1 cellular context compared by ENCODE assay signal in genomic region chr14:92575773-92576303, GRCh38.
TF ChIP-seq lines count a peak whose summit lies in the region.

No MANE protein-coding gene starts in this region.

TF ChIP-seq in K562, 482 proteins besides CTCF, POLR2A, EP300 and RAD21 (continued from another document and continues in another):
- peak; percentile 95 for TF ChIP-seq IRF9 (tag; IDR thresholded peaks at IDR 0.05)
- TF ChIP-seq SMC3 (conservative IDR thresholded peaks at IDR 0.05; ENCODE audit: insufficient read depth, low read depth, low read length) = no peak
- TF ChIP-seq CREB1 (IDR thresholded peaks at IDR 0.05) = no peak
- no peak for TF ChIP-seq CREB1 (CRISPR knock-in tag; IDR thresholded peaks at IDR 0.05)
- no peak for TF ChIP-seq HIVEP1 (CRISPR knock-in tag; IDR thresholded peaks at IDR 0.05)
- TF ChIP-seq HMGN3 (IDR thresholded peaks at IDR 0.05; ENCODE audit: borderline replicate concordance, extremely low read depth, insufficient read length, low read depth, low read length) = no peak
- TF ChIP-seq MAZ (CRISPR knock-in tag; conservative IDR thresholded peaks at IDR 0.05 in 1 of 2, IDR thresholded peaks at IDR 0.05 in 1 of 2) = 0 out of 4 replicates have a peak, but pooled peaks of 1 of the 2 experiments have one; percentile 53
- peak; percentile 81 for TF ChIP-seq ZBTB17 (CRISPR knock-in tag; IDR thresholded peaks at IDR 0.05)
- TF ChIP-seq GTF3C2 (IDR thresholded peaks at IDR 0.05; ENCODE audit: borderline replicate concordance, extremely low read depth, insufficient read length) = no peak
- TF ChIP-seq NONO (IDR thresholded peaks at IDR 0.05; ENCODE audit: low read depth in 2 of 2, low read length in 1 of 2) = no peak
- no peak for TF ChIP-seq CGGBP1 (CRISPR knock-in tag; IDR thresholded peaks at IDR 0.05)
- peak; percentile 99 for TF ChIP-seq ZNF584 (CRISPR knock-in tag; IDR thresholded peaks at IDR 0.05; ENCODE audit: low read depth)
- TF ChIP-seq, protein P1, sequence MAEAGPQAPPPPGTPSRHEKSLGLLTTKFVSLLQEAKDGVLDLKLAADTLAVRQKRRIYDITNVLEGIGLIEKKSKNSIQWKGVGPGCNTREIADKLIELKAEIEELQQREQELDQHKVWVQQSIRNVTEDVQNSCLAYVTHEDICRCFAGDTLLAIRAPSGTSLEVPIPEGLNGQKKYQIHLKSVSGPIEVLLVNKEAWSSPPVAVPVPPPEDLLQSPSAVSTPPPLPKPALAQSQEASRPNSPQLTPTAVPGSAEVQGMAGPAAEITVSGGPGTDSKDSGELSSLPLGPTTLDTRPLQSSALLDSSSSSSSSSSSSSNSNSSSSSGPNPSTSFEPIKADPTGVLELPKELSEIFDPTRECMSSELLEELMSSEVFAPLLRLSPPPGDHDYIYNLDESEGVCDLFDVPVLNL (CRISPR knock-in tag; IDR thresholded peaks at IDR 0.05; ENCODE audit: low read depth) = no peak
- no peak for TF ChIP-seq RBM39 (optimal IDR thresholded peaks at IDR 0.05; ENCODE audit: low read depth, low read length)
- TF ChIP-seq MED1 (CRISPR knock-in tag; IDR thresholded peaks at IDR 0.05; ENCODE audit: borderline replicate concordance) = no peak
- TF ChIP-seq ZFPM2 (CRISPR knock-in tag; IDR thresholded peaks at IDR 0.05) = no peak
- 0 out of 2 replicates have a peak, but pooled peaks have one; percentile 17 for TF ChIP-seq ZFP1 (CRISPR knock-in tag; IDR thresholded peaks at IDR 0.05)
- no peak for TF ChIP-seq HMG20B (CRISPR knock-in tag; IDR thresholded peaks at IDR 0.05)
- TF ChIP-seq CREB3 (tag; conservative IDR thresholded peaks at IDR 0.05; ENCODE audit: low read depth) = peak; percentile 92
- TF ChIP-seq CHD2 (IDR thresholded peaks at IDR 0.05; ENCODE audit: low read depth, low read length) = no peak
- peak; percentile 52; the same call in 1 of the 2 replicates for TF ChIP-seq ILK (tag; IDR thresholded peaks at IDR 0.05; ENCODE audit: borderline replicate concordance, low read depth)
- TF ChIP-seq, protein P2, sequence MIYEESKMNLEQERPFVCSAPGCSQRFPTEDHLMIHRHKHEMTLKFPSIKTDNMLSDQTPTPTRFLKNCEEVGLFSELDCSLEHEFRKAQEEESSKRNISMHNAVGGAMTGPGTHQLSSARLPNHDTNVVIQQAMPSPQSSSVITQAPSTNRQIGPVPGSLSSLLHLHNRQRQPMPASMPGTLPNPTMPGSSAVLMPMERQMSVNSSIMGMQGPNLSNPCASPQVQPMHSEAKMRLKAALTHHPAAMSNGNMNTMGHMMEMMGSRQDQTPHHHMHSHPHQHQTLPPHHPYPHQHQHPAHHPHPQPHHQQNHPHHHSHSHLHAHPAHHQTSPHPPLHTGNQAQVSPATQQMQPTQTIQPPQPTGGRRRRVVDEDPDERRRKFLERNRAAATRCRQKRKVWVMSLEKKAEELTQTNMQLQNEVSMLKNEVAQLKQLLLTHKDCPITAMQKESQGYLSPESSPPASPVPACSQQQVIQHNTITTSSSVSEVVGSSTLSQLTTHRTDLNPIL (CRISPR knock-in tag; IDR thresholded peaks at IDR 0.05) = no peak
- no peak for TF ChIP-seq TCF15 (CRISPR knock-in tag; IDR thresholded peaks at IDR 0.05)
- peak; percentile 77 for TF ChIP-seq PTRF (tag; IDR thresholded peaks at IDR 0.05)
- no peak; the same call in 1 of the 2 replicates for TF ChIP-seq GABPA (tag; conservative IDR thresholded peaks at IDR 0.05; ENCODE audit: low read depth)
- TF ChIP-seq E2F3 (CRISPR knock-in tag; IDR thresholded peaks at IDR 0.05) = peak; percentile 88
- no peak for TF ChIP-seq U2AF1 (optimal IDR thresholded peaks at IDR 0.05; ENCODE audit: low read depth, low read length)
- TF ChIP-seq ATF1 (CRISPR knock-in tag; IDR thresholded peaks at IDR 0.05) = no peak
- TF ChIP-seq ATF1 (tag; IDR thresholded peaks at IDR 0.05) = peak; percentile 23; the same call in 1 of the 2 replicates
- peak; percentile 43; the same call in 1 of the 2 replicates for TF ChIP-seq ETV1 (tag; conservative IDR thresholded peaks at IDR 0.05; ENCODE audit: low read depth)
- TF ChIP-seq, protein P3, sequence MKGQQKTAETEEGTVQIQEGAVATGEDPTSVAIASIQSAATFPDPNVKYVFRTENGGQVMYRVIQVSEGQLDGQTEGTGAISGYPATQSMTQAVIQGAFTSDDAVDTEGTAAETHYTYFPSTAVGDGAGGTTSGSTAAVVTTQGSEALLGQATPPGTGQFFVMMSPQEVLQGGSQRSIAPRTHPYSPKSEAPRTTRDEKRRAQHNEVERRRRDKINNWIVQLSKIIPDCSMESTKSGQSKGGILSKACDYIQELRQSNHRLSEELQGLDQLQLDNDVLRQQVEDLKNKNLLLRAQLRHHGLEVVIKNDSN (CRISPR knock-in tag; IDR thresholded peaks at IDR 0.05) = no peak
- TF ChIP-seq, protein P4, sequence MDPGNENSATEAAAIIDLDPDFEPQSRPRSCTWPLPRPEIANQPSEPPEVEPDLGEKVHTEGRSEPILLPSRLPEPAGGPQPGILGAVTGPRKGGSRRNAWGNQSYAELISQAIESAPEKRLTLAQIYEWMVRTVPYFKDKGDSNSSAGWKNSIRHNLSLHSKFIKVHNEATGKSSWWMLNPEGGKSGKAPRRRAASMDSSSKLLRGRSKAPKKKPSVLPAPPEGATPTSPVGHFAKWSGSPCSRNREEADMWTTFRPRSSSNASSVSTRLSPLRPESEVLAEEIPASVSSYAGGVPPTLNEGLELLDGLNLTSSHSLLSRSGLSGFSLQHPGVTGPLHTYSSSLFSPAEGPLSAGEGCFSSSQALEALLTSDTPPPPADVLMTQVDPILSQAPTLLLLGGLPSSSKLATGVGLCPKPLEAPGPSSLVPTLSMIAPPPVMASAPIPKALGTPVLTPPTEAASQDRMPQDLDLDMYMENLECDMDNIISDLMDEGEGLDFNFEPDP (CRISPR knock-in tag; IDR thresholded peaks at IDR 0.05) = no peak
- no peak for TF ChIP-seq NFIC (IDR thresholded peaks at IDR 0.05)
- no peak for TF ChIP-seq CBX2 (IDR thresholded peaks at IDR 0.05; ENCODE audit: insufficient read depth, low read length, poor library complexity, severe bottlenecking)
- no peak for TF ChIP-seq MBD2 (IDR thresholded peaks at IDR 0.05; ENCODE audit: borderline replicate concordance, low read depth)
- no peak for TF ChIP-seq HES1 (IDR thresholded peaks at IDR 0.05; ENCODE audit: low read depth)
- no peak for TF ChIP-seq ZC3H8 (IDR thresholded peaks at IDR 0.05)
- TF ChIP-seq ZNF175 (CRISPR knock-in tag; IDR thresholded peaks at IDR 0.05; ENCODE audit: low read depth) = peak; percentile 99
- TF ChIP-seq, protein P5, sequence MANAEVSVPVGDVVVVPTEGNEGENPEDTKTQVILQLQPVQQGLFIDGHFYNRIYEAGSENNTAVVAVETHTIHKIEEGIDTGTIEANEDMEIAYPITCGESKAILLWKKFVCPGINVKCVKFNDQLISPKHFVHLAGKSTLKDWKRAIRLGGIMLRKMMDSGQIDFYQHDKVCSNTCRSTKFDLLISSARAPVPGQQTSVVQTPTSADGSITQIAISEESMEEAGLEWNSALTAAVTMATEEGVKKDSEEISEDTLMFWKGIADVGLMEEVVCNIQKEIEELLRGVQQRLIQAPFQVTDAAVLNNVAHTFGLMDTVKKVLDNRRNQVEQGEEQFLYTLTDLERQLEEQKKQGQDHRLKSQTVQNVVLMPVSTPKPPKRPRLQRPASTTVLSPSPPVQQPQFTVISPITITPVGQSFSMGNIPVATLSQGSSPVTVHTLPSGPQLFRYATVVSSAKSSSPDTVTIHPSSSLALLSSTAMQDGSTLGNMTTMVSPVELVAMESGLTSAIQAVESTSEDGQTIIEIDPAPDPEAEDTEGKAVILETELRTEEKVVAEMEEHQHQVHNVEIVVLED (CRISPR knock-in tag; IDR thresholded peaks at IDR 0.05) = no peak
- TF ChIP-seq EZH2 (IDR thresholded peaks at IDR 0.05; ENCODE audit: borderline replicate concordance, low read depth, low read length) = no peak
- TF ChIP-seq, protein P6, sequence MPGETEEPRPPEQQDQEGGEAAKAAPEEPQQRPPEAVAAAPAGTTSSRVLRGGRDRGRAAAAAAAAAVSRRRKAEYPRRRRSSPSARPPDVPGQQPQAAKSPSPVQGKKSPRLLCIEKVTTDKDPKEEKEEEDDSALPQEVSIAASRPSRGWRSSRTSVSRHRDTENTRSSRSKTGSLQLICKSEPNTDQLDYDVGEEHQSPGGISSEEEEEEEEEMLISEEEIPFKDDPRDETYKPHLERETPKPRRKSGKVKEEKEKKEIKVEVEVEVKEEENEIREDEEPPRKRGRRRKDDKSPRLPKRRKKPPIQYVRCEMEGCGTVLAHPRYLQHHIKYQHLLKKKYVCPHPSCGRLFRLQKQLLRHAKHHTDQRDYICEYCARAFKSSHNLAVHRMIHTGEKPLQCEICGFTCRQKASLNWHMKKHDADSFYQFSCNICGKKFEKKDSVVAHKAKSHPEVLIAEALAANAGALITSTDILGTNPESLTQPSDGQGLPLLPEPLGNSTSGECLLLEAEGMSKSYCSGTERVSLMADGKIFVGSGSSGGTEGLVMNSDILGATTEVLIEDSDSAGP (CRISPR knock-in tag; IDR thresholded peaks at IDR 0.05) = no peak
- TF ChIP-seq, protein P7, sequence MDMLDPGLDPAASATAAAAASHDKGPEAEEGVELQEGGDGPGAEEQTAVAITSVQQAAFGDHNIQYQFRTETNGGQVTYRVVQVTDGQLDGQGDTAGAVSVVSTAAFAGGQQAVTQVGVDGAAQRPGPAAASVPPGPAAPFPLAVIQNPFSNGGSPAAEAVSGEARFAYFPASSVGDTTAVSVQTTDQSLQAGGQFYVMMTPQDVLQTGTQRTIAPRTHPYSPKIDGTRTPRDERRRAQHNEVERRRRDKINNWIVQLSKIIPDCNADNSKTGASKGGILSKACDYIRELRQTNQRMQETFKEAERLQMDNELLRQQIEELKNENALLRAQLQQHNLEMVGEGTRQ (CRISPR knock-in tag; IDR thresholded peaks at IDR 0.05) = no peak
- no peak for TF ChIP-seq KDM4B (IDR thresholded peaks at IDR 0.05; ENCODE audit: borderline replicate concordance in 2 of 2, low read depth in 1 of 2)
- TF ChIP-seq MBD1 (CRISPR knock-in tag; IDR thresholded peaks at IDR 0.05) = no peak
- peak; percentile 71; the same call in 1 of the 2 replicates for TF ChIP-seq ZNF354B (CRISPR knock-in tag; IDR thresholded peaks at IDR 0.05)
- no peak for TF ChIP-seq ZZZ3 (IDR thresholded peaks at IDR 0.05)
- TF ChIP-seq XRCC5 (IDR thresholded peaks at IDR 0.05; ENCODE audit: low read depth, low read length) = no peak
- no peak for TF ChIP-seq MAFF (IDR thresholded peaks at IDR 0.05; ENCODE audit: low read length)
- no peak for TF ChIP-seq ZNF174 (CRISPR knock-in tag; IDR thresholded peaks at IDR 0.05)
- TF ChIP-seq PHB2 (IDR thresholded peaks at IDR 0.05; ENCODE audit: low read depth) = no peak
- TF ChIP-seq TBP (optimal IDR thresholded peaks at IDR 0.05; ENCODE audit: low read depth, low read length) = no peak
- TF ChIP-seq CBX5 (IDR thresholded peaks at IDR 0.05; ENCODE audit: borderline replicate concordance, low read depth) = no peak
